Comparison of ENCODE assay signal across 8 cellular contexts in the genomic region with DNA sequence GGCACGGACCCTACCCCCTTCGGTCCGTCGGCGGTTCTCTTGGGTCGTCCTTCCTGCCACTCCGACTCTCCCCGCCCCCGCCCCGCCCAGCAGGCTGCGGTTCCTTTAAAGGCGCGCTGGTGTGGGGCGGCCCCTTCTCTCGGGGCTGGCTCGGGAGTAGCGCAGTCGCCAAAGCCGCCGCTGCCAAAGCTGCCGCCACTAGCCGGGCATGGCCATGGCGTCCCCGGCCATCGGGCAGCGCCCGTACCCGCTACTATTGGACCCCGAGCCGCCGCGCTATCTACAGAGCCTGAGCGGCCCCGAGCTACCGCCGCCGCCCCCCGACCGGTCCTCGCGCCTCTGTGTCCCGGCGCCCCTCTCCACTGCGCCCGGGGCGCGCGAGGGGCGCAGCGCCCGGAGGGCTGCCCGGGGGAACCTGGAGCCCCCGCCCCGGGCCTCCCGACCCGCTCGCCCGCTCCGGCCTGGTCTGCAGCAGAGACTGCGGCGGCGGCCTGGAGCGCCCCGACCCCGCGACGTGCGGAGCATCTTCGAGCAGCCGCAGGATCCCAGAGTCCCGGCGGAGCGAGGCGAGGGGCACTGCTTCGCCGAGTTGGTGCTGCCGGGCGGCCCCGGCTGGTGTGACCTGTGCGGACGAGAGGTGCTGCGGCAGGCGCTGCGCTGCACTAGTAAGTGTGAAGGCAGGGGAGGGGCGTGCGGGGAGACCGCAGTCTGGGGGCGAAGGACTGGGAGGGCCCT. TPM values are rescaled to one million over a fixed set of nuclear protein-coding genes. Genes with fewer than 3 reads are reported as not detected.
DNase-seq lines count a peak whose midpoint lies in the region; ATAC-seq and TF ChIP-seq lines count a peak whose summit lies in the region.

A gene with protein sequence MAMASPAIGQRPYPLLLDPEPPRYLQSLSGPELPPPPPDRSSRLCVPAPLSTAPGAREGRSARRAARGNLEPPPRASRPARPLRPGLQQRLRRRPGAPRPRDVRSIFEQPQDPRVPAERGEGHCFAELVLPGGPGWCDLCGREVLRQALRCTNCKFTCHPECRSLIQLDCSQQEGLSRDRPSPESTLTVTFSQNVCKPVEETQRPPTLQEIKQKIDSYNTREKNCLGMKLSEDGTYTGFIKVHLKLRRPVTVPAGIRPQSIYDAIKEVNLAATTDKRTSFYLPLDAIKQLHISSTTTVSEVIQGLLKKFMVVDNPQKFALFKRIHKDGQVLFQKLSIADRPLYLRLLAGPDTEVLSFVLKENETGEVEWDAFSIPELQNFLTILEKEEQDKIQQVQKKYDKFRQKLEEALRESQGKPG (plus strand): TSS at position 137 of the 735 bp plus-strand sequence. CDS start 72 bp downstream, at position 209.

- H3K4me3 ChIP-seq in GM06990 (replicated peaks; ENCODE audit: low read depth, low read length): peak within 1 kb of the TSS; percentile 75
- H3K4me3 ChIP-seq in HFF-Myc (replicated peaks; ENCODE audit: low read depth, low read length): peak within 1 kb of the TSS; percentile 40
- peak within 1 kb of the TSS; percentile 38 for H3K4me3 ChIP-seq in mesodermal cell (ENCODE audit: extremely low read depth, insufficient read depth, low read length, poor library complexity, severe bottlenecking)

- DNase-seq in GM06990 (ENCODE audit: extremely low read depth, insufficient read length) (peak; percentile 82), HFF-Myc (ENCODE audit: extremely low read depth, low read depth) (no peak), NCI-H2196 treated with DMSO at 0.1 percent for 48 hours (lab: John Stamatoyannopoulos, UW; ENCODE audit: unreplicated experiment) (peak; percentile 28)
- DNase-seq in activated CD8-positive, alpha-beta memory T cell treated with anti-CD3 and anti-CD28 coated beads for 1 hour (ENCODE audit: extremely low read depth in 1 of 2, low read depth in 1 of 2): peak; percentile 45 to 73
- DNase-seq in effector memory CD8-positive, alpha-beta T cell: peak; percentile 71 to 77 (median 75)
- DNase-seq in stimulated activated CD8-positive, alpha-beta memory T cell treated with anti-CD3 and anti-CD28 coated beads, Interleukin-15, amount 100 ng/mL, for 48 hours (ENCODE audit: low read depth in 2 of 2): peak; percentile 73 to 80

- peaks cover 12 to 23% of the 10 kb centered on the region in 2 donors for H3K27me3 Mint-ChIP-seq in effector memory CD8-positive, alpha-beta T cell

- H3K27ac ChIP-seq in mesodermal cell (ENCODE audit: low read depth, low read length, severe bottlenecking): no peak within 1 kb of the TSS

- TF ChIP-seq CTCF in GM06990 (IDR thresholded peaks at IDR 0.05; ENCODE audit: insufficient read depth, low read length, poor library complexity, severe bottlenecking) (no peak), HFF-Myc (IDR thresholded peaks at IDR 0.05; ENCODE audit: low read depth, low read length, missing control alignments) (no peak)

- peaks cover 27% of the 10 kb centered on the region for H3K4me1 ChIP-seq in mesodermal cell (ENCODE audit: control insufficient read depth, insufficient read depth, low read length, poor library complexity, severe bottlenecking)

- WGBS in mesodermal cell (ENCODE audit: insufficient coverage in 2 of 2), 2 experiments: 2 to 3% methylated on average over 45 to 69 of the region's 88 CpGs

- H3K27me3 ChIP-seq in GM06990 (replicated peaks; ENCODE audit: control insufficient read depth, insufficient read depth, low read length): no peaks in the 10 kb centered on the region

- H3K9me3 Mint-ChIP-seq in effector memory CD8-positive, alpha-beta T cell: no peaks in the 10 kb centered on the region

- ATAC-seq in effector memory CD8-positive, alpha-beta T cell (replicated peaks): peak; percentile 86
- no peak for ATAC-seq in HG03469 (IDR thresholded peaks at IDR 0.05; ENCODE audit: unreplicated experiment)

- H3K36me3 ChIP-seq in GM06990 (ENCODE audit: control insufficient read depth, insufficient read depth, low read length): no peaks in the 10 kb centered on the region
- H3K36me3 ChIP-seq in mesodermal cell (ENCODE audit: control insufficient read depth, insufficient read depth, low read length): no peaks in the 10 kb centered on the region

- H3K9me3 ChIP-seq in mesodermal cell (ENCODE audit: control insufficient read depth, low read length): no peaks in the 10 kb centered on the region

- peak within 1 kb of the TSS; percentile 79 to 81 for H3K4me3 Mint-ChIP-seq in effector memory CD8-positive, alpha-beta T cell

- H3K4me1 Mint-ChIP-seq in effector memory CD8-positive, alpha-beta T cell (ENCODE audit: low read depth in 2 of 2): peaks cover 23 to 33% of the 10 kb centered on the region in 2 donors

- no peak within 1 kb of the TSS for H3K27ac Mint-ChIP-seq in effector memory CD8-positive, alpha-beta T cell

- peaks cover 8% of the 10 kb centered on the region for H3K36me3 Mint-ChIP-seq in effector memory CD8-positive, alpha-beta T cell (ENCODE audit: insufficient read depth)

RNA-seq across cellular contexts. Expression of the gene that starts here (rescaled TPM):
- 1.7 TPM for polyA plus RNA-seq in mesodermal cell (2013, experiment 1 of 2)
- polyA plus RNA-seq in mesodermal cell (2013, experiment 2 of 2): 1.7 TPM
